17 cellular contexts compared by ENCODE assay signal in genomic region chr2:69223759-69224494, GRCh38.
DNase-seq lines count a peak whose midpoint lies in the region; ATAC-seq, FAIRE-seq and TF ChIP-seq lines count a peak whose summit lies in the region.
"Had no signal": no experiment of that assay in that cellular context is flagged by ENCODE, and none has a peak within 500 bp of the region (broad histone marks: within the 10 kb centered on the region; RNA-seq: fewer than 3 reads in every experiment).

No MANE protein-coding gene starts in this region.

- intact Hi-C loops in body of pancreas (cut with DNase I), result no loop called here

- no peaks in the 10 kb centered on the region for H3K27me3 ChIP-seq in body of pancreas
- no peaks in the 10 kb centered on the region for H3K27me3 ChIP-seq in neural progenitor cell

- H3K4me3 Mint-ChIP-seq in neural progenitor cell, result no peak overlapping the region
- H3K4me3 Mint-ChIP-seq: activated CD4-positive, alpha-beta T cell treated with anti-CD3 and anti-CD28 coated beads for 36 hours; activated naive CD8-positive, alpha-beta T cell treated with anti-CD3 and anti-CD28 coated beads for 36 hours; T-helper 2 cell treated with Interferon-gamma antibody and Interleukin-4, amounts not matched to agents 5 μg/mL and 100 μg/mL, for 36 hours had no signal

- no peaks in the 10 kb centered on the region for H4K20me1 ChIP-seq in neural progenitor cell (ENCODE audit: low read depth)

- H3K27ac Mint-ChIP-seq in neural progenitor cell, result no peak overlapping the region
- H3K27ac Mint-ChIP-seq: activated CD4-positive, alpha-beta T cell treated with anti-CD3 and anti-CD28 coated beads for 36 hours; activated naive CD8-positive, alpha-beta T cell treated with anti-CD3 and anti-CD28 coated beads for 36 hours; T-helper 2 cell treated with Interferon-gamma antibody and Interleukin-4, amounts not matched to agents 5 μg/mL and 100 μg/mL, for 36 hours had no signal

- H3K4me2 ChIP-seq in neural progenitor cell, result peak overlapping the region; percentile 9

- no peak overlapping the region for H3K9ac ChIP-seq in neural progenitor cell

- no peak for TF ChIP-seq POLR2A in body of pancreas (IDR thresholded peaks at IDR 0.05)

- ATAC-seq in body of pancreas (peak; percentile 47), GM18502 (IDR thresholded peaks at IDR 0.05; ENCODE audit: poor library complexity, unreplicated experiment) (no peak), GM21515 (IDR thresholded peaks at IDR 0.05; ENCODE audit: unreplicated experiment) (no peak)
- ATAC-seq: activated CD4-positive, alpha-beta T cell treated with anti-CD3 and anti-CD28 coated beads for 36 hours had no signal

- no peaks in the 10 kb centered on the region for H3K9me3 Mint-ChIP-seq in neural progenitor cell
- H3K9me3 Mint-ChIP-seq: activated naive CD8-positive, alpha-beta T cell treated with anti-CD3 and anti-CD28 coated beads for 36 hours; T-helper 2 cell treated with Interferon-gamma antibody and Interleukin-4, amounts not matched to agents 5 μg/mL and 100 μg/mL, for 36 hours had no signal

- no peaks in the 10 kb centered on the region for H3K9me3 ChIP-seq in body of pancreas
- no peaks in the 10 kb centered on the region for H3K9me3 ChIP-seq in neural progenitor cell (ENCODE audit: low read depth)

- H2AFZ ChIP-seq in neural progenitor cell (replicated peaks), result no peak overlapping the region

- DNase-seq in DMS53 treated with DMSO at 0.1 percent for 48 hours (lab: John Stamatoyannopoulos, UW; ENCODE audit: unreplicated experiment) (peak; percentile 38), NCI-H187 treated with DMSO at 0.1 percent for 48 hours (lab: John Stamatoyannopoulos, UW) (peak; percentile 85), body of pancreas (no peak), neural progenitor cell (ENCODE audit: low spot score) (no peak), NCI-H146 treated with DMSO at 0.1 percent for 48 hours (lab: John Stamatoyannopoulos, UW; ENCODE audit: unreplicated experiment) (no peak), GM19239 (ENCODE audit: insufficient read length, low spot score) (no peak)
- DNase-seq: activated CD4-positive, alpha-beta T cell treated with anti-CD3 and anti-CD28 coated beads for 36 hours; activated naive CD8-positive, alpha-beta T cell treated with anti-CD3 and anti-CD28 coated beads for 36 hours; activated T-cell treated with anti-CD3 and anti-CD28 coated beads, Interleukin-2, amount 50 U/mL, for 1 hour; DMS153; NCI-H526; posterior cingulate gyrus; stimulated activated CD4-positive, alpha-beta T cell treated with anti-CD3 and anti-CD28 coated beads, Interleukin-15, amount 100 ng/mL, for 24 hours had no signal

- H3K36me3 ChIP-seq in body of pancreas (replicated peaks in 1 of 2; ENCODE audit: insufficient read depth in 1 of 2, low read depth in 2 of 2), result no peaks in the 10 kb centered on the region
- no peaks in the 10 kb centered on the region for H3K36me3 ChIP-seq in neural progenitor cell

- H3F3A ChIP-seq in neural progenitor cell (ENCODE audit: low read depth), result no peaks in the 10 kb centered on the region

- H3K36me3 Mint-ChIP-seq in neural progenitor cell, result peaks cover 8% of the 10 kb centered on the region
- H3K36me3 Mint-ChIP-seq: activated naive CD8-positive, alpha-beta T cell treated with anti-CD3 and anti-CD28 coated beads for 36 hours had no signal

- no peak overlapping the region for H3K4me3 ChIP-seq in body of pancreas
- no peak overlapping the region for H3K4me3 ChIP-seq in neural progenitor cell

- no peaks in the 10 kb centered on the region for H3K79me2 ChIP-seq in neural progenitor cell (ENCODE audit: low read depth)

- H3K4me1 ChIP-seq in body of pancreas, result peaks cover 16% of the 10 kb centered on the region
- peaks cover 13% of the 10 kb centered on the region for H3K4me1 ChIP-seq in neural progenitor cell

- WGBS in body of pancreas, 2 donors, result 57 to 60% methylated on average over 6 of the region's 6 CpGs

- no peak for FAIRE-seq in GM19239 (lab: Jason Lieb, UNC)

- TF ChIP-seq CTCF in body of pancreas (IDR thresholded peaks at IDR 0.05) (no peak), neural progenitor cell (IDR thresholded peaks at IDR 0.05) (no peak)

- H3K27me3 Mint-ChIP-seq in neural progenitor cell (ENCODE audit: insufficient read depth, low read depth), result peaks cover 2% of the 10 kb centered on the region

- H3K27ac ChIP-seq in body of pancreas (no peak overlapping the region), neural progenitor cell (no peak overlapping the region)
- H3K27ac ChIP-seq: RWPE1 had no signal

- H3K4me1 Mint-ChIP-seq in neural progenitor cell, result peaks cover 11% of the 10 kb centered on the region
- H3K4me1 Mint-ChIP-seq: activated CD4-positive, alpha-beta T cell treated with anti-CD3 and anti-CD28 coated beads for 36 hours; activated naive CD8-positive, alpha-beta T cell treated with anti-CD3 and anti-CD28 coated beads for 36 hours had no signal

Comparison
In these comparisons a context has a peak if more than half of its experiments do, and no peak if none do; other contexts are left out.
1. DNase-seq: peak in DMS53 treated with DMSO at 0.1 percent for 48 hours (single experiment) and NCI-H187 treated with DMSO at 0.1 percent for 48 hours (single experiment); none in body of pancreas (0 of 4), neural progenitor cell (single experiment), NCI-H146 treated with DMSO at 0.1 percent for 48 hours (single experiment) and GM19239 (single experiment).